Comparison of ENCODE assay signal across 8 cellular contexts in the genomic region with DNA sequence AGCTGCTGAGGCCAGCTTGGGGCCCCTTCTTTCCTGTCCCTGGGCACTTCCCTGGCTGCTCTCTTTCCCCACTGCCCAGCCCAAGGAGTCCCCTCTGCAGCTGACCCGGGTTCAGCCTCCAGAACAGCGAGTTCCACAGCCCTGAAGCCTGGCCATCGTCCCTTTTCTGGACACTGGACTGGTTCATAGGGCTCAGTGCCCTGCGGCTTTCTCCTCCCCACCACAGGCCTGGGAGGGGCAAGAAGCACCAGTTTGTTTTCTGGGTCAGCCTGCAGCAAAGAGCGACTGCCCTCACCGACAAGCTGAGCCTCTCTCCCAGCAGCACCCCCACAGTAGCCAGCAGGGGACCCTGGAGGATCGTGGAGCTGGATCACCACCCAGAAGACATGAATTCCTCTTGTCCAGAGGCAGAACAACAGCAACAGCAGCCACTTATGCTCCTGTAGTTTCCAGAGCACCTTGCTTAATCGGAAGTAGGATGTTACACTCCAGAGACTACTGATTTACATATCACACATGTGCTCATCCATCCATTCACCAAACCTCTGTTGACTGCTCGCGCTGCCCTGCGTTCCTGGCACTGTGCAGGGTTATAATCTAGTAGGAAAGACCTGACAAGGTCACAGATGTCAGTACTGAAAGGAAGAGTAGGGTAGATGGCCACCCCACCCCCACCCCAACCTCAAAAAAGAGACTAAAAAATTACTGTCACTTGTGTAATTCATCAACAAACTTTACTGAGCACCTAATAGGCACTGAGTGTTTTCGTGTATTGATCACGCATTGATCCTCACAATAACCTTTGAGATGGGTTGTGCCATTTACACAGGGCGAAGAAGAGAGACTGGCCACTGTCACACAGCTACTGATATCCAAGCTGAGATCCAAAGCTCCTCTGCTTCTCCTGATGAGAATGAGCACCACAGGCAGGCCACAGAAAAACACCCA.
DNase-seq lines count a peak whose midpoint lies in the region; ATAC-seq, FAIRE-seq and TF ChIP-seq lines count a peak whose summit lies in the region.

No MANE protein-coding gene starts in this region.

- FAIRE-seq in D721Med (lab: Jason Lieb, UNC): no peak

- H3K4me3 Mint-ChIP-seq in stimulated activated naive B cell treated with anti-CD40 and anti-IgM and Interleukin-4, amounts not matched to agents 10 μg/mL and 1 μg/mL and 100 μg/mL, for 72 hours: peak overlapping the region; percentile 81 to 83

- ATAC-seq in GM19455 (IDR thresholded peaks at IDR 0.05; ENCODE audit: unreplicated experiment): peak; percentile 68
- ATAC-seq in stimulated activated naive B cell treated with anti-CD40 and anti-IgM and Interleukin-4, amounts not matched to agents 10 μg/mL and 1 μg/mL and 100 μg/mL, for 72 hours (replicated peaks): peak; percentile 77 to 80

- H3K27me3 Mint-ChIP-seq in stimulated activated naive B cell treated with anti-CD40 and anti-IgM and Interleukin-4, amounts not matched to agents 10 μg/mL and 1 μg/mL and 100 μg/mL, for 72 hours: no peaks in the 10 kb centered on the region

- peaks cover 40 to 68% of the 10 kb centered on the region in 2 donors for H3K4me1 Mint-ChIP-seq in stimulated activated naive B cell treated with anti-CD40 and anti-IgM and Interleukin-4, amounts not matched to agents 10 μg/mL and 1 μg/mL and 100 μg/mL, for 72 hours

- no peaks in the 10 kb centered on the region for H3K9me3 Mint-ChIP-seq in stimulated activated naive B cell treated with anti-CD40 and anti-IgM and Interleukin-4, amounts not matched to agents 10 μg/mL and 1 μg/mL and 100 μg/mL, for 72 hours

- peak overlapping the region; percentile 97 for H3K27ac Mint-ChIP-seq in stimulated activated naive B cell treated with anti-CD40 and anti-IgM and Interleukin-4, amounts not matched to agents 10 μg/mL and 1 μg/mL and 100 μg/mL, for 72 hours

- no peaks in the 10 kb centered on the region for H3K36me3 Mint-ChIP-seq in stimulated activated naive B cell treated with anti-CD40 and anti-IgM and Interleukin-4, amounts not matched to agents 10 μg/mL and 1 μg/mL and 100 μg/mL, for 72 hours

- TF ChIP-seq CTCF in C4-2B (conservative IDR thresholded peaks at IDR 0.05) (no peak), astrocyte of the cerebellum (IDR thresholded peaks at IDR 0.05; ENCODE audit: low read depth, low read length, missing control alignments) (peak; percentile 9), D721Med (IDR thresholded peaks at IDR 0.05; ENCODE audit: insufficient read depth, missing control alignments) (no peak)

- no peak overlapping the region for H3K4me3 ChIP-seq in astrocyte of the cerebellum (ENCODE audit: low read depth, low read length)

- in situ Hi-C loops in astrocyte of the cerebellum (cut with HindIII; ENCODE audit: low sequenced_read_pairs): no loop called here

- DNase-seq in Kasumi-1 (lab: John Stamatoyannopoulos, UW) (peak; percentile 22 to 35), astrocyte of the cerebellum (ENCODE audit: low read depth) (no peak), kidney glomerular epithelial cell (lab: John Stamatoyannopoulos, UW) (peak; percentile 47), D721Med (ENCODE audit: insufficient read length, low spot score) (no peak), NCI-H146 treated with DMSO at 0.1 percent for 48 hours (lab: John Stamatoyannopoulos, UW; ENCODE audit: unreplicated experiment) (no peak)
- peak; percentile 35 for DNase-seq in stimulated activated naive B cell treated with anti-CD40 and anti-IgM and Interleukin-4, amounts not matched to agents 10 μg/mL and 1 μg/mL and 100 μg/mL, for 72 hours

- peak overlapping the region; percentile 81 for H3K27ac ChIP-seq in C4-2B

Comparison
In these comparisons a context has a peak if more than half of its experiments do, and no peak if none do; other contexts are left out.
1. DNase-seq: peak in Kasumi-1 (2 of 2), kidney glomerular epithelial cell (single experiment) and stimulated activated naive B cell treated with anti-CD40 and anti-IgM and Interleukin-4, amounts not matched to agents 10 μg/mL and 1 μg/mL and 100 μg/mL, for 72 hours (single experiment); none in astrocyte of the cerebellum (single experiment), D721Med (single experiment) and NCI-H146 treated with DMSO at 0.1 percent for 48 hours (single experiment).